Comparison of ENCODE assay signal across 19 cellular contexts in genomic region chr5:11520241-11520929, GRCh38.
DNase-seq lines count a peak whose midpoint lies in the region; ATAC-seq and TF ChIP-seq lines count a peak whose summit lies in the region.
"Had no signal": no experiment of that assay in that cellular context is flagged by ENCODE, and none has a peak within 500 bp of the region (broad histone marks: within the 10 kb centered on the region; RNA-seq: fewer than 3 reads in every experiment).

No MANE protein-coding gene starts in this region.

- peak overlapping the region; percentile 46 for H3K27ac Mint-ChIP-seq in progenitor cell of endocrine pancreas
- H3K27ac Mint-ChIP-seq in activated CD4-positive, alpha-beta T cell treated with anti-CD3 and anti-CD28 coated beads for 36 hours: no peak overlapping the region
- H3K27ac Mint-ChIP-seq: CD4-positive, alpha-beta memory T cell had no signal

- peaks cover 37% of the 10 kb centered on the region for H3K4me1 Mint-ChIP-seq in progenitor cell of endocrine pancreas (ENCODE audit: low read depth)
- H3K4me1 Mint-ChIP-seq in activated CD4-positive, alpha-beta T cell treated with anti-CD3 and anti-CD28 coated beads for 36 hours: no peaks in the 10 kb centered on the region
- H3K4me1 Mint-ChIP-seq: CD4-positive, alpha-beta memory T cell had no signal

- no peaks in the 10 kb centered on the region for H3K9me3 Mint-ChIP-seq in progenitor cell of endocrine pancreas (ENCODE audit: low read depth)
- no peaks in the 10 kb centered on the region for H3K9me3 Mint-ChIP-seq in activated CD4-positive, alpha-beta T cell treated with anti-CD3 and anti-CD28 coated beads for 36 hours (ENCODE audit: low read depth)

- no peaks in the 10 kb centered on the region for H3K27me3 Mint-ChIP-seq in progenitor cell of endocrine pancreas
- no peaks in the 10 kb centered on the region for H3K27me3 Mint-ChIP-seq in activated CD4-positive, alpha-beta T cell treated with anti-CD3 and anti-CD28 coated beads for 36 hours
- H3K27me3 Mint-ChIP-seq: CD4-positive, alpha-beta memory T cell had no signal

- H3K36me3 Mint-ChIP-seq in progenitor cell of endocrine pancreas (ENCODE audit: insufficient read depth): no peaks in the 10 kb centered on the region
- H3K36me3 Mint-ChIP-seq in activated CD4-positive, alpha-beta T cell treated with anti-CD3 and anti-CD28 coated beads for 36 hours (ENCODE audit: low read depth): no peaks in the 10 kb centered on the region
- H3K36me3 Mint-ChIP-seq: CD4-positive, alpha-beta memory T cell had no signal

- no peak for ATAC-seq in GM21723 (IDR thresholded peaks at IDR 0.05; ENCODE audit: unreplicated experiment)
- no peak for ATAC-seq in activated CD4-positive, alpha-beta T cell treated with anti-CD3 and anti-CD28 coated beads for 36 hours
- no peak for ATAC-seq in HG02970 (IDR thresholded peaks at IDR 0.05; ENCODE audit: low FRiP score, unreplicated experiment)

- CTCF ChIA-PET in activated CD4-positive, alpha-beta T cell treated with anti-CD3 and anti-CD28 coated beads for 36 hours (lab: Charles Lee): no interaction called here

- TF ChIP-seq CTCF in progenitor cell of endocrine pancreas (IDR thresholded peaks at IDR 0.05; ENCODE audit: unreplicated experiment): no peak

- DNase-seq in DMS 273 (lab: John Stamatoyannopoulos, UW; ENCODE audit: unreplicated experiment) (peak; percentile 46), DMS 273 treated with DMSO at 0.1 percent for 48 hours (lab: John Stamatoyannopoulos, UW) (no peak), NCI-H446 (lab: John Stamatoyannopoulos, UW) (peak; percentile 30 to 86), cerebellar cortex (ENCODE audit: low spot score) (peak; percentile 96), progenitor cell of endocrine pancreas (ENCODE audit: low spot score, unreplicated experiment) (no peak)
- DNase-seq in activated CD4-positive, alpha-beta T cell treated with anti-CD3 and anti-CD28 coated beads for 36 hours: no peak
- DNase-seq: ACHN; CD4-positive, alpha-beta memory T cell; DMS53; GF-D8; Kasumi-1; NCI-H187; NCI-H2107; NCI-H226; NCI-H526 treated with DMSO at 0.1 percent for 48 hours; OCI-M1; SJCRH30 had no signal

- H3K4me3 Mint-ChIP-seq in progenitor cell of endocrine pancreas (ENCODE audit: low read depth): no peak overlapping the region
- H3K4me3 Mint-ChIP-seq in activated CD4-positive, alpha-beta T cell treated with anti-CD3 and anti-CD28 coated beads for 36 hours: no peak overlapping the region
- H3K4me3 Mint-ChIP-seq: CD4-positive, alpha-beta memory T cell had no signal

- POLR2A ChIA-PET in activated CD4-positive, alpha-beta T cell treated with anti-CD3 and anti-CD28 coated beads for 36 hours (lab: Charles Lee): no interaction called here

- intact Hi-C loops in activated CD4-positive, alpha-beta T cell treated with anti-CD3 and anti-CD28 coated beads for 36 hours (cut with DNase I, micrococcal nuclease): no loop called here

Comparison
In these comparisons a context has a peak if more than half of its experiments do, and no peak if none do; other contexts are left out.
1. DNase-seq: peak in DMS 273 (single experiment), NCI-H446 (2 of 2) and cerebellar cortex (single experiment); none in DMS 273 treated with DMSO at 0.1 percent for 48 hours (single experiment), progenitor cell of endocrine pancreas (single experiment) and activated CD4-positive, alpha-beta T cell treated with anti-CD3 and anti-CD28 coated beads for 36 hours (single experiment).